ENCODE assay signal across 28 cellular contexts in the genomic region with DNA sequence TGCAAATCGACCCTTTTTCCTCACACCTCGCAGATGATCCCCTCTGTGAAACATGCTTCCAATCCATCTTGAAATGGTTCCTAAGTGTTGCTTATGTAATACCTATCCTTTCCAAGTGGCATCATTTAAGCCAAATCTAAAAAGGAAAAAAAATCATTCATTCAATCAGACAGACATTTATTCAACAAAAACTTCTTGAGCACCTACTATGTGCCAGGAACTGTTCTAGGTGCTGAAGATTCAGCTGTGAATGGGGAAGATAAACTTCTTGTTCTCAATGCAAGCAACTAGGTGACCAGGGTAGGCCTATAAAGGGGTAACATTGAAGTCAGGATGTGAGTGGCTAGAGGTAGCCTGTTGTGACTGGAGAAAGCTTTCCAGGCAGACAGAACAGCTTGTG.
DNase-seq lines count a peak whose midpoint lies in the region; ATAC-seq, FAIRE-seq and TF ChIP-seq lines count a peak whose summit lies in the region.
"Had no signal": no experiment of that assay in that cellular context is flagged by ENCODE, and none has a peak within 500 bp of the region (broad histone marks: within the 10 kb centered on the region; RNA-seq: fewer than 3 reads in every experiment).

No MANE protein-coding gene starts in this region.

- no peaks in the 10 kb centered on the region for H3K27me3 ChIP-seq in small intestine (ENCODE audit: control insufficient read depth in 2 of 2, insufficient read depth in 2 of 2, low read length in 2 of 2)
- H3K27me3 ChIP-seq in mammary epithelial cell (ENCODE audit: insufficient read depth, low read length), result no peaks in the 10 kb centered on the region
- H3K27me3 ChIP-seq: BLaER1 treated with 17β-estradiol and CSF1 and Interleukin-3, amounts not matched to agents 10 nM and 100 nM had no signal

- no peak overlapping the region for H3K4me2 ChIP-seq in mammary epithelial cell (ENCODE audit: insufficient read depth, low read depth, low read length)
- H3K4me2 ChIP-seq: A549; BLaER1 treated with 17β-estradiol and CSF1 and Interleukin-3, amounts not matched to agents 10 nM and 100 nM; KMS-11 had no signal

- H3K36me3 Mint-ChIP-seq in natural killer cell (peaks cover 8% of the 10 kb centered on the region), WTC11 (no peaks in the 10 kb centered on the region)
- H3K36me3 Mint-ChIP-seq in natural killer cell treated with Interleukin-12 subunit alpha and Interleukin-12 subunit beta and Interleukin-15 and Interleukin-18, amount 100 ng/mL, for 72 hours, result no peaks in the 10 kb centered on the region
- H3K36me3 Mint-ChIP-seq in effector memory CD8-positive, alpha-beta T cell (ENCODE audit: insufficient read depth), result peaks cover under 1% of the 10 kb centered on the region

- WGBS in small intestine, 3 donors, result 89 to 93% (median 89%) methylated on average over 2 of the region's 2 CpGs
- 35% methylated on average over 2 of the region's 2 CpGs for WGBS in mammary epithelial cell (ENCODE audit: low coverage, missing lambda C conversion rate)

- no peaks in the 10 kb centered on the region for H3K79me2 ChIP-seq in mammary epithelial cell (ENCODE audit: insufficient read depth, low read length)

- no peaks in the 10 kb centered on the region for H3K27me3 Mint-ChIP-seq in natural killer cell (ENCODE audit: low read depth in 2 of 2)
- no peaks in the 10 kb centered on the region for H3K27me3 Mint-ChIP-seq in natural killer cell treated with Interleukin-12 subunit alpha and Interleukin-12 subunit beta and Interleukin-15 and Interleukin-18, amount 100 ng/mL, for 72 hours
- H3K27me3 Mint-ChIP-seq in effector memory CD8-positive, alpha-beta T cell, result no peaks in the 10 kb centered on the region
- no peaks in the 10 kb centered on the region for H3K27me3 Mint-ChIP-seq in WTC11 (ENCODE audit: low read depth)

- H3K9ac ChIP-seq in mammary epithelial cell (ENCODE audit: insufficient read depth, low read length), result no peak overlapping the region
- H3K9ac ChIP-seq: BLaER1 treated with 17β-estradiol and CSF1 and Interleukin-3, amounts not matched to agents 10 nM and 100 nM; KMS-11 had no signal

- H3K9me3 Mint-ChIP-seq in natural killer cell (no peaks in the 10 kb centered on the region), WTC11 (peaks cover 8% of the 10 kb centered on the region)
- H3K9me3 Mint-ChIP-seq in natural killer cell treated with Interleukin-12 subunit alpha and Interleukin-12 subunit beta and Interleukin-15 and Interleukin-18, amount 100 ng/mL, for 72 hours, result peaks cover 4% of the 10 kb centered on the region
- H3K9me3 Mint-ChIP-seq in effector memory CD8-positive, alpha-beta T cell, result no peaks in the 10 kb centered on the region

- no peaks in the 10 kb centered on the region for H3K36me3 ChIP-seq in HEK293 (ENCODE audit: control insufficient read depth in 2 of 2, insufficient read depth in 1 of 2, low read length in 2 of 2)
- no peaks in the 10 kb centered on the region for H3K36me3 ChIP-seq in small intestine (ENCODE audit: control insufficient read depth in 2 of 2, insufficient read depth in 2 of 2, low read length in 2 of 2)
- H3K36me3 ChIP-seq in mammary epithelial cell (ENCODE audit: insufficient read depth, low read length), result no peaks in the 10 kb centered on the region
- H3K36me3 ChIP-seq: BLaER1 treated with 17β-estradiol and CSF1 and Interleukin-3, amounts not matched to agents 10 nM and 100 nM; SJSA1 had no signal

- H3K4me3 ChIP-seq in HEK293 (ENCODE audit: low read depth, low read length) (no peak overlapping the region), small intestine (ENCODE audit: low read depth in 1 of 2, low read length in 2 of 2) (no peak overlapping the region), mammary epithelial cell (replicated peaks in 1 of 3; ENCODE audit: insufficient read depth in 1 of 3, low read depth in 2 of 3, low read length in 3 of 3) (no peak overlapping the region)
- H3K4me3 ChIP-seq: A549; BLaER1 treated with 17β-estradiol and CSF1 and Interleukin-3, amounts not matched to agents 10 nM and 100 nM; SJSA1 had no signal

- peak in 1 of 3 donors; percentile 14 for ATAC-seq in natural killer cell
- no peak for ATAC-seq in natural killer cell treated with Interleukin-12 subunit alpha and Interleukin-12 subunit beta and Interleukin-15 and Interleukin-18, amount 100 ng/mL, for 72 hours
- no peak for ATAC-seq in effector memory CD8-positive, alpha-beta T cell (replicated peaks)
- ATAC-seq in WTC11, result no peak
- ATAC-seq: A549 had no signal

- H3K4me3 Mint-ChIP-seq in natural killer cell (peak overlapping the region; percentile 2), WTC11 (no peak overlapping the region)
- no peak overlapping the region for H3K4me3 Mint-ChIP-seq in natural killer cell treated with Interleukin-12 subunit alpha and Interleukin-12 subunit beta and Interleukin-15 and Interleukin-18, amount 100 ng/mL, for 72 hours
- H3K4me3 Mint-ChIP-seq in effector memory CD8-positive, alpha-beta T cell, result no peak overlapping the region

- H3K4me1 Mint-ChIP-seq in natural killer cell, result peaks cover 40 to 43% of the 10 kb centered on the region in 2 donors
- H3K4me1 Mint-ChIP-seq in natural killer cell treated with Interleukin-12 subunit alpha and Interleukin-12 subunit beta and Interleukin-15 and Interleukin-18, amount 100 ng/mL, for 72 hours (ENCODE audit: low read depth in 2 of 2), result peaks cover 29 to 41% of the 10 kb centered on the region in 2 donors
- peaks cover 35 to 54% of the 10 kb centered on the region in 2 donors for H3K4me1 Mint-ChIP-seq in effector memory CD8-positive, alpha-beta T cell (ENCODE audit: low read depth in 2 of 2)
- H3K4me1 Mint-ChIP-seq in WTC11, result no peaks in the 10 kb centered on the region

- intact Hi-C loops in natural killer cell (cut with micrococcal nuclease) (no loop called here), posterior vena cava (cut with DNase I) (no loop called here), mammary epithelial cell (cut with micrococcal nuclease) (no loop called here)

- H2AFZ ChIP-seq in mammary epithelial cell (ENCODE audit: low read depth, low read length), result no peak overlapping the region

- H3K27ac Mint-ChIP-seq in natural killer cell (peak overlapping the region; percentile 4 to 49), WTC11 (no peak overlapping the region)
- no peak overlapping the region for H3K27ac Mint-ChIP-seq in natural killer cell treated with Interleukin-12 subunit alpha and Interleukin-12 subunit beta and Interleukin-15 and Interleukin-18, amount 100 ng/mL, for 72 hours
- peak overlapping the region; percentile 19 to 32 for H3K27ac Mint-ChIP-seq in effector memory CD8-positive, alpha-beta T cell

- dilution Hi-C loops in mammary epithelial cell (cut with HindIII; ENCODE audit: low sequenced_read_pairs), result no loop called here

- POLR2A ChIA-PET in HEK293 (lab: Yijun Ruan, JAX) (no interaction called here), WTC11 (lab: Charles Lee) (no interaction called here)

- H3K9me3 ChIP-seq in HEK293 (ENCODE audit: control insufficient read depth, insufficient read depth, low read depth, low read length), result no peaks in the 10 kb centered on the region
- H3K9me3 ChIP-seq in small intestine (ENCODE audit: control insufficient read depth, low read depth), result no peaks in the 10 kb centered on the region
- no peaks in the 10 kb centered on the region for H3K9me3 ChIP-seq in mammary epithelial cell (replicated peaks; ENCODE audit: insufficient read depth, low read length)
- H3K9me3 ChIP-seq: A549, SJSA1 had no signal

- CTCF ChIA-PET in HEK293 (lab: Yijun Ruan, JAX), result interaction anchor here (0.8 kb wide), 1 partner anchor 53 kb away, joined by 3 read pairs; no protein-coding TSS in a partner anchor
- CTCF ChIA-PET in WTC11 (lab: Charles Lee), result no interaction called here
- CTCF ChIA-PET in mammary epithelial cell (lab: Charles Lee; ENCODE audit: low non-redundant PET), result no interaction called here

- in situ Hi-C loops in mammary epithelial cell (cut with MboI; ENCODE audit: low sequenced_read_pairs in 2 of 2), result no loop called here

- BruUV-seq in mammary epithelial cell (replicated peaks; lab: Mats Ljungman, UMichigan), result no TSS peak

- DNase-seq in natural killer cell, result no peak
- DNase-seq in natural killer cell treated with Interleukin-12 subunit alpha and Interleukin-12 subunit beta and Interleukin-15 and Interleukin-18, amount 100 ng/mL, for 72 hours (ENCODE audit: low spot score), result no peak
- DNase-seq in effector memory CD8-positive, alpha-beta T cell, result no peak
- DNase-seq in small intestine, result peak; percentile 37
- DNase-seq in WTC11 (ENCODE audit: low spot score), result no peak
- DNase-seq in posterior vena cava (ENCODE audit: low spot score), result no peak
- DNase-seq in mammary epithelial cell, result no peak
- DNase-seq: AML-193, Calu3, DND-41, MM.1S, NCI-H1417, NCI-H1694 treated with DMSO at 0.1 percent for 48 hours, NCI-H2081 treated with DMSO at 0.1 percent for 48 hours, NCI-H2171, NCI-H226, NCI-H510A, NCI-H69, Right ventricle myocardium superior, RPMI8226 had no signal

- no peaks in the 10 kb centered on the region for H3K4me1 ChIP-seq in HEK293 (ENCODE audit: control insufficient read depth, insufficient read depth, low read length)
- H3K4me1 ChIP-seq in small intestine (ENCODE audit: control insufficient read depth in 2 of 2, insufficient read depth in 1 of 2, low read depth in 1 of 2, low read length in 1 of 2), result peaks cover 0 to 3% of the 10 kb centered on the region in 2 donors
- no peaks in the 10 kb centered on the region for H3K4me1 ChIP-seq in mammary epithelial cell (ENCODE audit: insufficient read depth, low read length)
- H3K4me1 ChIP-seq: A549; BLaER1 treated with 17β-estradiol and CSF1 and Interleukin-3, amounts not matched to agents 10 nM and 100 nM; SJSA1 had no signal

- no peak for FAIRE-seq in small intestine (lab: Jason Lieb, UNC)
- FAIRE-seq: A549, GM12892, GM19239, HTR-8/SVneo had no signal

- no peaks in the 10 kb centered on the region for H4K20me1 ChIP-seq in mammary epithelial cell (ENCODE audit: insufficient read depth, low read length)
- H4K20me1 ChIP-seq: BLaER1 treated with 17β-estradiol and CSF1 and Interleukin-3, amounts not matched to agents 10 nM and 100 nM had no signal

- no peak for TF ChIP-seq CTCF in natural killer cell (IDR thresholded peaks at IDR 0.05)
- TF ChIP-seq CTCF in HEK293 (tag by site-specific recombination; IDR thresholded peaks at IDR 0.05), result no peak
- no peak for TF ChIP-seq CTCF in WTC11 (IDR thresholded peaks at IDR 0.05)
- TF ChIP-seq CTCF in mammary epithelial cell (conservative IDR thresholded peaks at IDR 0.05 in 1 of 2, IDR thresholded peaks at IDR 0.05 in 1 of 2; ENCODE audit: extremely low read depth in 1 of 2, insufficient read depth in 1 of 2, low read depth in 1 of 2, low read length in 2 of 2), result no peak

- H3K27ac ChIP-seq in HEK293 (ENCODE audit: extremely low read depth, low read depth, low read length), result no peak overlapping the region
- no peak overlapping the region for H3K27ac ChIP-seq in small intestine (ENCODE audit: low read depth in 1 of 2, low read length in 1 of 2)
- H3K27ac ChIP-seq in mammary epithelial cell (ENCODE audit: insufficient read depth, low read depth, low read length), result no peak overlapping the region
- H3K27ac ChIP-seq: A549; BLaER1 treated with 17β-estradiol and CSF1 and Interleukin-3, amounts not matched to agents 10 nM and 100 nM; KMS-11; SJSA1 had no signal

TF ChIP-seq in HEK293, 187 proteins besides CTCF, POLR2A, EP300 and RAD21 (continues in another document):
- TF ChIP-seq ZNF169 (tag by site-specific recombination; IDR thresholded peaks at IDR 0.05), result no peak

TF ChIP-seq in WTC11, 78 proteins besides CTCF, POLR2A, EP300 and RAD21 (continues in another document):
- no peak for TF ChIP-seq OVOL2 (CRISPR knock-in tag; IDR thresholded peaks at IDR 0.05; ENCODE audit: borderline replicate concordance)

Comparison
In these comparisons a context has a peak if more than half of its experiments do, and no peak if none do; other contexts are left out.
1. H3K27ac Mint-ChIP-seq: peak in natural killer cell (2 of 2) and effector memory CD8-positive, alpha-beta T cell (2 of 2); none in natural killer cell treated with Interleukin-12 subunit alpha and Interleukin-12 subunit beta and Interleukin-15 and Interleukin-18, amount 100 ng/mL, for 72 hours (0 of 2) and WTC11 (single experiment).